In the genomic region with DNA sequence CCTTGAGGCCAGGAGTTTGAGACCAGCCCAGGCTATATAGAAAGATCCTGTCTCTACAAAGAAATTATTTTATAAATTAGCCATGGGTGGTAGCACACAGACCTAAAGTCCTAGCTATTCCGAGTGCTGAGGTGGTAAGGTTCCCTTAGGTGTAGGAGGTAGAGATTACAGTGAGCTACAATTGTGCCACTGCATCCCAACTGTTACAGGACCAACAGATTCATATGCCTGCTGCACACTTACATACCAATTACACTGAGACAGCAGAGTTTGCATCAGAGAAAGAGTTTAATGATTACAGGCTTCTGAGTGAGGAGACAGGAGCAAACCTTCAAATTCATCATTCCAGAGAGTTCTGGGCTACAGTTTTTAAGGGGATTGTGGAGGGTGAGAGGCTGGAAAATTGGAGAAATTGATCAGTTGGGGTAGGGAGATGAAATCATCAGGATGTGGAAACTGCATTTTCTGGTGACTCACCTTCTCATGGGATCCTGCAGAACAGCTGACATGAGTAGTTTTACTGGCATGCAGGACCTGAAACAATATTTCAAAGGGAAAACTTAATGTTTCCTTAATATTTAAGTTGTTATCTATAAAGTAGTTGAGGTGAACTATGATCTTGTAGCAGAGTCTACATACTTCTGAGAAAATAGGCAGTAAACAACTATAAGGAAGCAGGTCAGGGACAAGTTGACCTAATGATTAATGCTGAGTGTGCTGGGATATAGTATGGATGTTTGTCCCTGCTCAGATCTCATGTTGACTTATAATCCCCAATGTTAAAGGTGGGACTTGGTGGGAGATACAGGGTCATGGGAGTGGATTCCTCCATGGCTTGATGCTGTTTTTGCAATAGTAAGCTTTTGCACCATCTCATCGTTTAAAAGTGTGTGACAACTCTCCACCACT, we compare ENCODE assay signal across 1 cellular context.
TF ChIP-seq lines count a peak whose summit lies in the region.

No MANE protein-coding gene starts in this region.

TF ChIP-seq in endothelial cell of umbilical vein, 7 proteins besides CTCF, POLR2A, EP300 and RAD21:
- TF ChIP-seq JUN (IDR thresholded peaks at IDR 0.05; ENCODE audit: borderline replicate concordance, insufficient read depth, insufficient read length, low read depth) (peak; percentile 94), POLR2AphosphoS5 (IDR thresholded peaks at IDR 0.05; ENCODE audit: insufficient read depth, low read depth, low read length) (peak; percentile 77), EZH2 (IDR thresholded peaks at IDR 0.05; ENCODE audit: borderline replicate concordance, low read depth, low read length, severe bottlenecking) (no peak), FOS (IDR thresholded peaks at IDR 0.05; ENCODE audit: borderline replicate concordance, insufficient read depth, low read length) (peak; percentile 96), MYC (IDR thresholded peaks at IDR 0.05; ENCODE audit: low read depth, low read length) (no peak), GATA2 (IDR thresholded peaks at IDR 0.05; ENCODE audit: insufficient read depth, insufficient read length, low read depth, low read length) (peak; percentile 85)
- TF ChIP-seq, protein P1, sequence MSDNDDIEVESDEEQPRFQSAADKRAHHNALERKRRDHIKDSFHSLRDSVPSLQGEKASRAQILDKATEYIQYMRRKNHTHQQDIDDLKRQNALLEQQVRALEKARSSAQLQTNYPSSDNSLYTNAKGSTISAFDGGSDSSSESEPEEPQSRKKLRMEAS (IDR thresholded peaks at IDR 0.05; ENCODE audit: insufficient read depth, insufficient read length) = no peak
